Comparison of ENCODE assay signal across 11 cellular contexts in genomic region chr17:66963521-66964082, GRCh38. TPM values are rescaled to one million over a fixed set of nuclear protein-coding genes. Genes with fewer than 3 reads are reported as not detected.
A peak's percentile ranks its signal among the peaks of the same experiment; 100 is the strongest.
DNase-seq lines count a peak whose midpoint lies in the region; ATAC-seq and TF ChIP-seq lines count a peak whose summit lies in the region.
"Had no signal": no experiment of that assay in that cellular context is flagged by ENCODE, and none has a peak within 500 bp of the region (broad histone marks: within the 10 kb centered on the region; RNA-seq: fewer than 3 reads in every experiment).

No MANE protein-coding gene starts in this region.

- CTCF ChIA-PET in activated CD8-positive, alpha-beta T cell treated with anti-CD3 and anti-CD28 coated beads, Interleukin-2, amount 10 ng/mL, durations not matched to agents 7 days and 5 days (lab: Charles Lee): no interaction called here

- intact Hi-C loops in vagina (cut with DNase I): no loop called here

- H3K4me3 Mint-ChIP-seq in stimulated activated naive CD8-positive, alpha-beta T cell treated with anti-CD3 and anti-CD28 coated beads, Interleukin-15, Interleukin-2, amounts not matched to agents 100 ng/mL and 50 ng/mL, for 24 hours: peak overlapping the region; percentile 62
- H3K4me3 Mint-ChIP-seq in activated CD8-positive, alpha-beta T cell treated with anti-CD3 and anti-CD28 coated beads, Interleukin-2, amount 10 ng/mL, durations not matched to agents 7 days and 5 days: peak overlapping the region; percentile 39

- POLR2A ChIA-PET in activated CD8-positive, alpha-beta T cell treated with anti-CD3 and anti-CD28 coated beads, Interleukin-2, amount 10 ng/mL, durations not matched to agents 7 days and 5 days (lab: Charles Lee): no interaction called here

- no peak for TF ChIP-seq POLR2A in vagina (IDR thresholded peaks at IDR 0.05)

- H3K36me3 Mint-ChIP-seq in stimulated activated naive CD8-positive, alpha-beta T cell treated with anti-CD3 and anti-CD28 coated beads, Interleukin-15, Interleukin-2, amounts not matched to agents 100 ng/mL and 50 ng/mL, for 24 hours (ENCODE audit: low read depth): no peaks in the 10 kb centered on the region
- H3K36me3 Mint-ChIP-seq in activated CD8-positive, alpha-beta T cell treated with anti-CD3 and anti-CD28 coated beads, Interleukin-2, amount 10 ng/mL, durations not matched to agents 7 days and 5 days (ENCODE audit: low read depth): no peaks in the 10 kb centered on the region

- H3K9me3 Mint-ChIP-seq in stimulated activated naive CD8-positive, alpha-beta T cell treated with anti-CD3 and anti-CD28 coated beads, Interleukin-15, Interleukin-2, amounts not matched to agents 100 ng/mL and 50 ng/mL, for 24 hours: no peaks in the 10 kb centered on the region
- no peaks in the 10 kb centered on the region for H3K9me3 Mint-ChIP-seq in activated CD8-positive, alpha-beta T cell treated with anti-CD3 and anti-CD28 coated beads, Interleukin-2, amount 10 ng/mL, durations not matched to agents 7 days and 5 days (ENCODE audit: insufficient read depth)

- H3K4me1 ChIP-seq in vagina: peaks cover 26% of the 10 kb centered on the region

- no peak overlapping the region for H3K27ac ChIP-seq in vagina
- H3K27ac ChIP-seq: BLaER1 treated with 17β-estradiol and CSF1 and Interleukin-3, amounts not matched to agents 10 nM and 100 nM had no signal

- no peaks in the 10 kb centered on the region for H3K36me3 ChIP-seq in vagina
- H3K36me3 ChIP-seq: BLaER1 treated with 17β-estradiol and CSF1 and Interleukin-3, amounts not matched to agents 10 nM and 100 nM had no signal

- peaks cover 48% of the 10 kb centered on the region for H3K27me3 Mint-ChIP-seq in stimulated activated naive CD8-positive, alpha-beta T cell treated with anti-CD3 and anti-CD28 coated beads, Interleukin-15, Interleukin-2, amounts not matched to agents 100 ng/mL and 50 ng/mL, for 24 hours
- peaks cover 58% of the 10 kb centered on the region for H3K27me3 Mint-ChIP-seq in activated CD8-positive, alpha-beta T cell treated with anti-CD3 and anti-CD28 coated beads, Interleukin-2, amount 10 ng/mL, durations not matched to agents 7 days and 5 days (ENCODE audit: low read depth)

- ATAC-seq in stimulated activated naive CD8-positive, alpha-beta T cell treated with anti-CD3 and anti-CD28 coated beads, Interleukin-15, Interleukin-2, amounts not matched to agents 100 U/mL and 50 U/mL, for 24 hours: no peak
- ATAC-seq in activated CD8-positive, alpha-beta T cell treated with anti-CD3 and anti-CD28 coated beads, Interleukin-2, amount 10 ng/mL, durations not matched to agents 7 days and 5 days: no peak
- peak; percentile 7 for ATAC-seq in left lobe of liver
- ATAC-seq in GM21825 (IDR thresholded peaks at IDR 0.05; ENCODE audit: unreplicated experiment): no peak
- ATAC-seq: activated CD4-positive, CD25-positive, alpha-beta regulatory T cell treated with anti-CD3 and anti-CD28 coated beads, Interleukin-2, amount 50 U/mL, for 24 hours had no signal

- DNase-seq in stimulated activated naive CD8-positive, alpha-beta T cell treated with anti-CD3 and anti-CD28 coated beads, Interleukin-15, Interleukin-2, amounts not matched to agents 100 U/mL and 50 U/mL, for 24 hours: no peak
- no peak for DNase-seq in activated CD8-positive, alpha-beta T cell treated with anti-CD3 and anti-CD28 coated beads, Interleukin-2, amount 10 ng/mL, durations not matched to agents 7 days and 5 days
- DNase-seq in left lobe of liver (ENCODE audit: low spot score) (no peak), vagina (ENCODE audit: extremely low spot score in 2 of 2) (no peak), SW 1271 (lab: John Stamatoyannopoulos, UW) (no peak), SHP77 treated with DMSO at 0.1 percent for 48 hours (lab: John Stamatoyannopoulos, UW) (no peak)
- DNase-seq: NCI-H2029 treated with DMSO at 0.1 percent for 48 hours had no signal

- no peak overlapping the region for H3K27ac Mint-ChIP-seq in stimulated activated naive CD8-positive, alpha-beta T cell treated with anti-CD3 and anti-CD28 coated beads, Interleukin-15, Interleukin-2, amounts not matched to agents 100 ng/mL and 50 ng/mL, for 24 hours
- no peak overlapping the region for H3K27ac Mint-ChIP-seq in activated CD8-positive, alpha-beta T cell treated with anti-CD3 and anti-CD28 coated beads, Interleukin-2, amount 10 ng/mL, durations not matched to agents 7 days and 5 days

- peaks cover 7% of the 10 kb centered on the region for H3K4me1 Mint-ChIP-seq in stimulated activated naive CD8-positive, alpha-beta T cell treated with anti-CD3 and anti-CD28 coated beads, Interleukin-15, Interleukin-2, amounts not matched to agents 100 ng/mL and 50 ng/mL, for 24 hours (ENCODE audit: low read depth)
- peaks cover 10% of the 10 kb centered on the region for H3K4me1 Mint-ChIP-seq in activated CD8-positive, alpha-beta T cell treated with anti-CD3 and anti-CD28 coated beads, Interleukin-2, amount 10 ng/mL, durations not matched to agents 7 days and 5 days (ENCODE audit: low read depth)

- no peaks in the 10 kb centered on the region for H3K27me3 ChIP-seq in vagina

- TF ChIP-seq CTCF in vagina (IDR thresholded peaks at IDR 0.05): no peak

- H3K4me3 ChIP-seq in vagina: peak overlapping the region; percentile 9 to 44

- no peaks in the 10 kb centered on the region for H3K9me3 ChIP-seq in vagina
- H3K9me3 ChIP-seq: BLaER1 treated with 17β-estradiol and CSF1 and Interleukin-3, amounts not matched to agents 10 nM and 100 nM had no signal

RNA-seq across cellular contexts. Expression of gene CACNG4, which starts 0.9 kb away (rescaled TPM):
- not detected for total RNA-seq in activated CD8-positive, alpha-beta T cell treated with anti-CD3 and anti-CD28 coated beads, Interleukin-2, amount 10 ng/mL, durations not matched to agents 7 days and 5 days
- total RNA-seq in left lobe of liver (0.10 TPM), vagina (0.74 TPM)
